8 cellular contexts compared by ENCODE assay signal in the genomic region with DNA sequence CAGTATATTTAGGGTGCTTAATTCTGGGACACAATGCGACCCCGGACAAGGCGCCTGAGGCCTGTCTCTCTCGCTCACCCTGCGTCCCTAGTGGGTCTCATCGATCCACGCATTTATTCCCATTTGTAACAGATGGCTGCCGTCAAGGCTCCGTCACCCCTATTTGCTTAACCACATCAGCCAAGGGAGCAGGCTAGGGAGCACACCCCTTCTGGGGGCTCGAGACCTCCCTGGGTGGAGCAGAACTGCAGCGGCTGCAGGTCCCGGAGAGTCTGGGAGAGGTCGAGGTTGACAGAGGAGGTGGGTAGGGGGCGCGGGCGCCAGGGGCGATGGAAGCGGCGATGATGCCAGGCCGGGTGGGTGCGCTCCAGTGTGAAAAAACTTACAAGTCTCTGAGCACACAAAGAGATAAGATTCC. TPM values are rescaled to one million over a fixed set of nuclear protein-coding genes. Genes with fewer than 3 reads are reported as not detected.
DNase-seq lines count a peak whose midpoint lies in the region; ATAC-seq and TF ChIP-seq lines count a peak whose summit lies in the region.

No MANE protein-coding gene starts in this region.

- H3K9me3 Mint-ChIP-seq in stimulated activated naive CD8-positive, alpha-beta T cell treated with anti-CD3 and anti-CD28 coated beads, Interleukin-15, Interleukin-2, amounts not matched to agents 100 ng/mL and 50 ng/mL, for 24 hours, result no peaks in the 10 kb centered on the region

- intact Hi-C loops in Right ventricle myocardium inferior (cut with DNase I), result loop anchor here (10.0 kb wide), 1 partner anchor 574 kb away; no protein-coding TSS in a partner anchor
- intact Hi-C loops in cardiac septum (cut with DNase I), result no loop called here

- TF ChIP-seq CTCF in VCaP (conservative IDR thresholded peaks at IDR 0.05) (no peak), coronary artery (IDR thresholded peaks at IDR 0.05) (no peak), lung (IDR thresholded peaks at IDR 0.05; ENCODE audit: control extremely low read depth, extremely low read depth) (no peak)

- H3K27ac ChIP-seq in VCaP (peak overlapping the region; percentile 96), coronary artery (peak overlapping the region; percentile 97 to 99), lung (ENCODE audit: low read depth in 1 of 2, low read length in 1 of 2) (peak overlapping the region; percentile 91 to 94)

- ATAC-seq in Right ventricle myocardium inferior (no peak), lung (ENCODE audit: insufficient read depth, low FRiP score) (no peak)

- H3K4me1 ChIP-seq in lung (ENCODE audit: control insufficient read depth in 2 of 2, insufficient read depth in 2 of 2, low read length in 2 of 2), result no peaks in the 10 kb centered on the region

- no peaks in the 10 kb centered on the region for H3K27me3 ChIP-seq in lung (ENCODE audit: control insufficient read depth, insufficient read depth)

- H3K4me3 ChIP-seq in coronary artery (peak overlapping the region; percentile 75), lung (peak overlapping the region; percentile 75)

- 1% methylated on average over 21 of the region's 21 CpGs for WGBS in lung, 2 donors

- DNase-seq in Right ventricle myocardium inferior (ENCODE audit: missing footprints), result peak; percentile 65
- no peak for DNase-seq in cardiac septum (ENCODE audit: low spot score)
- peak; percentile 77 for DNase-seq in coronary artery (ENCODE audit: low spot score)
- DNase-seq in lung (ENCODE audit: low spot score), result peak; percentile 39
- no peak for DNase-seq in superior temporal gyrus (ENCODE audit: extremely low spot score)
- DNase-seq in HuH-7.5 (ENCODE audit: low spot score), result no peak

- peak overlapping the region; percentile 100 for H3K4me3 Mint-ChIP-seq in stimulated activated naive CD8-positive, alpha-beta T cell treated with anti-CD3 and anti-CD28 coated beads, Interleukin-15, Interleukin-2, amounts not matched to agents 100 ng/mL and 50 ng/mL, for 24 hours

- H3K4me1 Mint-ChIP-seq in stimulated activated naive CD8-positive, alpha-beta T cell treated with anti-CD3 and anti-CD28 coated beads, Interleukin-15, Interleukin-2, amounts not matched to agents 100 ng/mL and 50 ng/mL, for 24 hours (ENCODE audit: low read depth), result peaks cover 52% of the 10 kb centered on the region

- peaks cover 74% of the 10 kb centered on the region for H3K36me3 Mint-ChIP-seq in stimulated activated naive CD8-positive, alpha-beta T cell treated with anti-CD3 and anti-CD28 coated beads, Interleukin-15, Interleukin-2, amounts not matched to agents 100 ng/mL and 50 ng/mL, for 24 hours (ENCODE audit: low read depth)

- peaks cover 4 to 11% of the 10 kb centered on the region in 2 donors for H3K36me3 ChIP-seq in lung (ENCODE audit: control insufficient read depth in 2 of 2, insufficient read depth in 2 of 2, low read length in 2 of 2)

- no peaks in the 10 kb centered on the region for H3K27me3 Mint-ChIP-seq in stimulated activated naive CD8-positive, alpha-beta T cell treated with anti-CD3 and anti-CD28 coated beads, Interleukin-15, Interleukin-2, amounts not matched to agents 100 ng/mL and 50 ng/mL, for 24 hours

- no peaks in the 10 kb centered on the region for H3K9me3 ChIP-seq in lung (ENCODE audit: control insufficient read depth in 2 of 2, insufficient read depth in 1 of 2, low read length in 1 of 2)

- peak overlapping the region; percentile 100 for H3K27ac Mint-ChIP-seq in stimulated activated naive CD8-positive, alpha-beta T cell treated with anti-CD3 and anti-CD28 coated beads, Interleukin-15, Interleukin-2, amounts not matched to agents 100 ng/mL and 50 ng/mL, for 24 hours

RNA-seq across cellular contexts. Expression of a gene that starts 0.5 kb away (rescaled TPM):
- 10.3 TPM for total RNA-seq in Right ventricle myocardium inferior
- total RNA-seq in cardiac septum, result 11.4 TPM
- 10 to 100 TPM; 26.6 to 34.8 TPM for total RNA-seq in lung
- 10 to 100 TPM; 54.1 to 54.2 TPM for polyA plus RNA-seq in lung

RNA-seq across cellular contexts. Expression of a gene that starts 2.0 kb away (rescaled TPM):
- total RNA-seq in Right ventricle myocardium inferior, result 22.9 TPM
- 20.3 TPM for total RNA-seq in cardiac septum
- 10 to 100 TPM; 28.3 to 39.4 TPM for total RNA-seq in lung
- 10 to 100 TPM; 24.1 to 65.9 TPM for polyA plus RNA-seq in lung

Comparison
In these comparisons a context has a peak if more than half of its experiments do, and no peak if none do; other contexts are left out.
1. DNase-seq: peak in Right ventricle myocardium inferior (single experiment), coronary artery (single experiment) and lung (single experiment); none in cardiac septum (single experiment), superior temporal gyrus (single experiment) and HuH-7.5 (single experiment).
2. Peak in every context shown above with its lines, with median percentiles within 50 percentile points of each other: H3K27ac ChIP-seq.